20 cellular contexts compared by ENCODE assay signal in the genomic region with DNA sequence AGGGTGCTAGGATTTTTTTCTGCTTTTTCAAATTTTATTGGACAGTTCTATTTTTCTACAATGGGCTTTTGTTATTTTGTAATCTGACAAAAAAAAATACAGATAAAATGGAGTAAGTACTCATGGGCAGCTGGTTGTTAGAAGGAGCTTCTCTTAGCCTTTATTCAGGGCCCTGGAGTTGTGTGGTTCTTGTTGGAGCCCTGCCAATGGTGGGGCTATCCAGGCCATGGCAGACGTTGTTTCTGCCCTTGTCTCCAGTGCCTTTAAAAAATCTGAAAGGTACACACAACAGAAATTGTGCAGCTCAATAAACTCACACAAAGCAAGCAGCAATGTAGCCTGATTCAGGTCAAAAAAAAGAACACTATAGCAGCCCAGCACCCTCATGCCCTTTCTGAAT.
"Had no signal": no experiment of that assay in that cellular context is flagged by ENCODE, and none has a peak within 500 bp of the region (broad histone marks: within the 10 kb centered on the region; RNA-seq: fewer than 3 reads in every experiment).

No MANE protein-coding gene starts in this region.

- H3K9me3 Mint-ChIP-seq: activated CD8-positive, alpha-beta T cell treated with anti-CD3 and anti-CD28 coated beads for 36 hours; activated naive CD8-positive, alpha-beta T cell treated with anti-CD3 and anti-CD28 coated beads, Interleukin-2, amount 10 ng/mL, durations not matched to agents 7 days and 5 days; activated T-helper 2 cell treated with anti-CD3 and anti-CD28 coated beads, Interferon-gamma antibody, Interleukin-2, Interleukin-4, amounts not matched to agents 10 μg/mL and 5 μg/mL and 100 μg/mL, durations not matched to agents 14 hours and 24 hours and 36 hours; dendritic cell treated with granulocyte-macrophage colony-stimulating factor and Interleukin-4, amounts not matched to agents 40 ng/mL and 50 ng/mL, for 4 days; memory B cell; neural progenitor cell had no signal

- H3K4me1 Mint-ChIP-seq: activated CD4-positive, alpha-beta T cell treated with anti-CD3 and anti-CD28 coated beads for 36 hours; activated naive CD8-positive, alpha-beta T cell treated with anti-CD3 and anti-CD28 coated beads, Interleukin-2, amount 10 ng/mL, durations not matched to agents 7 days and 5 days; memory B cell; naive B cell; neural progenitor cell had no signal

- H3K36me3 ChIP-seq: cardiac muscle cell, heart right ventricle, neural progenitor cell, tibial nerve, uterus, WERI-Rb-1 had no signal

- H3K9me3 ChIP-seq: tibial nerve, uterus had no signal

- H3K27ac ChIP-seq: cardiac muscle cell, heart right ventricle, neural progenitor cell, tibial nerve, uterus, WERI-Rb-1 had no signal

- DNase-seq: activated CD4-positive, alpha-beta T cell treated with anti-CD3 and anti-CD28 coated beads for 36 hours; activated CD8-positive, alpha-beta T cell treated with anti-CD3 and anti-CD28 coated beads for 36 hours; activated naive CD4-positive, alpha-beta T cell treated with Interleukin-2 at 50 U/mL for 16 hours; activated naive CD8-positive, alpha-beta T cell treated with anti-CD3 and anti-CD28 coated beads, Interleukin-2, amount 10 ng/mL, durations not matched to agents 7 days and 5 days; activated T-cell treated with anti-CD3 and anti-CD28 coated beads, Interleukin-2, amount 50 U/mL, for 1 hour; effector CD8-positive, alpha-beta T cell; heart right ventricle; naive B cell; stimulated activated CD4-positive, alpha-beta T cell treated with anti-CD3 and anti-CD28 coated beads, Interleukin-12 subunit alpha, Interleukin-12 subunit beta, amount 100 ng/mL, for 4 hours; stimulated activated CD4-positive, alpha-beta T cell treated with anti-CD3 and anti-CD28 coated beads, Interleukin-1b, Interleukin-23, amount 100 ng/mL, for 48 hours; stimulated activated naive CD8-positive, alpha-beta T cell treated with anti-CD3 and anti-CD28 coated beads, Interleukin-15, Interleukin-2, amounts not matched to agents 100 U/mL and 50 U/mL, for 24 hours; uterus; WERI-Rb-1 had no signal

- H3K27me3 Mint-ChIP-seq: memory B cell had no signal

- H3K27ac Mint-ChIP-seq: activated CD4-positive, alpha-beta T cell treated with anti-CD3 and anti-CD28 coated beads for 36 hours; activated CD8-positive, alpha-beta T cell treated with anti-CD3 and anti-CD28 coated beads for 36 hours; activated naive CD8-positive, alpha-beta T cell treated with anti-CD3 and anti-CD28 coated beads, Interleukin-2, amount 10 ng/mL, durations not matched to agents 7 days and 5 days; activated T-helper 2 cell treated with anti-CD3 and anti-CD28 coated beads, Interferon-gamma antibody, Interleukin-2, Interleukin-4, amounts not matched to agents 10 μg/mL and 5 μg/mL and 100 μg/mL, durations not matched to agents 14 hours and 24 hours and 36 hours; dendritic cell treated with granulocyte-macrophage colony-stimulating factor and Interleukin-4, amounts not matched to agents 40 ng/mL and 50 ng/mL, for 4 days; memory B cell; neural progenitor cell; progenitor cell of endocrine pancreas had no signal

- H3K4me3 ChIP-seq: cardiac muscle cell, heart right ventricle, neural progenitor cell, tibial nerve, uterus had no signal

- H3K4me3 Mint-ChIP-seq: activated CD4-positive, alpha-beta T cell treated with anti-CD3 and anti-CD28 coated beads for 36 hours; activated CD8-positive, alpha-beta T cell treated with anti-CD3 and anti-CD28 coated beads for 36 hours; activated naive CD8-positive, alpha-beta T cell treated with anti-CD3 and anti-CD28 coated beads, Interleukin-2, amount 10 ng/mL, durations not matched to agents 7 days and 5 days; dendritic cell treated with granulocyte-macrophage colony-stimulating factor and Interleukin-4, amounts not matched to agents 40 ng/mL and 50 ng/mL, for 4 days; memory B cell; naive B cell; neural progenitor cell had no signal

- H3K27me3 ChIP-seq: cardiac muscle cell, neural progenitor cell, tibial nerve, uterus had no signal

- H3K4me1 ChIP-seq: heart right ventricle, neural progenitor cell, tibial nerve, uterus had no signal

- H3K36me3 Mint-ChIP-seq: activated naive CD8-positive, alpha-beta T cell treated with anti-CD3 and anti-CD28 coated beads, Interleukin-2, amount 10 ng/mL, durations not matched to agents 7 days and 5 days; memory B cell; naive B cell; neural progenitor cell had no signal
